In genomic region chr10:13587367-13587766, GRCh38 we compare ENCODE assay signal across 8 cellular contexts. TPM values are rescaled to one million over a fixed set of nuclear protein-coding genes. Genes with fewer than 3 reads are reported as not detected.
DNase-seq lines count a peak whose midpoint lies in the region; ATAC-seq, FAIRE-seq and TF ChIP-seq lines count a peak whose summit lies in the region.

No MANE protein-coding gene starts in this region.

- H3K9me3 ChIP-seq in vagina: no peaks in the 10 kb centered on the region

- intact Hi-C loops in vagina (cut with DNase I): no loop called here

- TF ChIP-seq POLR2A in vagina (IDR thresholded peaks at IDR 0.05) (no peak), GM12892 (IDR thresholded peaks at IDR 0.05; ENCODE audit: low read depth, low read length) (no peak)

- TF ChIP-seq CTCF in vagina (IDR thresholded peaks at IDR 0.05): no peak

- H3K4me1 ChIP-seq in vagina: peaks cover 33% of the 10 kb centered on the region

- in situ Hi-C loops in G401 (cut with HindIII; ENCODE audit: low sequenced_read_pairs): no loop called here

- H3K27me3 ChIP-seq in vagina: no peaks in the 10 kb centered on the region

- H3K27ac ChIP-seq in vagina: peak overlapping the region; percentile 41

- no peak for ATAC-seq in GM21723 (IDR thresholded peaks at IDR 0.05; ENCODE audit: unreplicated experiment)

- peak overlapping the region; percentile 72 to 90 for H3K4me3 ChIP-seq in vagina

- DNase-seq in G401 (ENCODE audit: low spot score) (peak; percentile 15), NCI-H69 (lab: John Stamatoyannopoulos, UW) (peak; percentile 1), cerebellum (ENCODE audit: low spot score) (peak; percentile 13), lung microvascular endothelial cell (ENCODE audit: low read depth in 2 of 2) (peak; percentile 17 to 26), vagina (ENCODE audit: extremely low spot score in 2 of 2) (no peak), GM12892 (ENCODE audit: insufficient read length) (no peak), HCEC 1CT (no peak)

- FAIRE-seq in GM12892 (lab: Jason Lieb, UNC): no peak

- H3K36me3 ChIP-seq in vagina: no peaks in the 10 kb centered on the region

RNA-seq across cellular contexts. Expression of gene PRPF18, which starts 0.6 kb away (rescaled TPM):
- total RNA-seq in G401 (2014; rRNA removed; shearing (Covaris generic)): 21.4 and 32.5 TPM in 2 replicates
- 32.1 TPM for total RNA-seq in cerebellum
- total RNA-seq in lung microvascular endothelial cell: 16.1 and 25.4 TPM in 2 replicates
- total RNA-seq in vagina: 25.8 TPM
- polyA plus RNA-seq in GM12892 (2012; ENCODE audit: missing spikeins): 27.7 TPM

RNA-seq across cellular contexts. Expression of gene BEND7, which starts 58.6 kb away (rescaled TPM):
- 0.95 and 1.8 TPM in 2 replicates for total RNA-seq in G401 (2014; rRNA removed; shearing (Covaris generic))
- total RNA-seq in cerebellum (16.5 TPM), lung microvascular endothelial cell (5.0 and 7.1 TPM in 2 replicates), vagina (16.2 TPM)
- 0.98 TPM for polyA plus RNA-seq in GM12892 (2012; ENCODE audit: missing spikeins)

Comparison
In these comparisons a context has a peak if more than half of its experiments do, and no peak if none do; other contexts are left out.
1. DNase-seq: peak in G401 (single experiment), NCI-H69 (single experiment), cerebellum (single experiment) and lung microvascular endothelial cell (2 of 2); none in vagina (0 of 2), GM12892 (single experiment) and HCEC 1CT (single experiment).